Comparison of ENCODE assay signal across 8 cellular contexts in genomic region chr3:14371573-14372474, GRCh38. TPM values are rescaled to one million over a fixed set of nuclear protein-coding genes. Genes with fewer than 3 reads are reported as not detected.
DNase-seq lines count a peak whose midpoint lies in the region; ATAC-seq, FAIRE-seq and TF ChIP-seq lines count a peak whose summit lies in the region.

No MANE protein-coding gene starts in this region.

- H3K4me3 Mint-ChIP-seq in CD4-positive, alpha-beta T cell, result no peak overlapping the region

- no peak overlapping the region for H2BK5ac ChIP-seq in trophoblast cell (ENCODE audit: low read depth, low read length, poor library complexity)

- CTCF ChIA-PET in CD4-positive, alpha-beta T cell (lab: Charles Lee), result no interaction called here

- no peak overlapping the region for H3K23ac ChIP-seq in trophoblast cell (ENCODE audit: low read length)

- no peak overlapping the region for H2AFZ ChIP-seq in trophoblast cell (ENCODE audit: insufficient read depth, low read length, poor library complexity)

- H3K36me3 Mint-ChIP-seq in CD4-positive, alpha-beta T cell (ENCODE audit: low read depth), result no peaks in the 10 kb centered on the region

- no peak overlapping the region for H3K9ac ChIP-seq in trophoblast cell (ENCODE audit: low read length)

- H4K91ac ChIP-seq in trophoblast cell (ENCODE audit: low read depth, low read length), result no peak overlapping the region

- H3K18ac ChIP-seq in trophoblast cell (ENCODE audit: low read length), result no peak overlapping the region

- H4K8ac ChIP-seq in trophoblast cell (ENCODE audit: low read depth, low read length), result no peak overlapping the region

- H3K9me3 ChIP-seq in trophoblast cell (ENCODE audit: insufficient read depth, low read depth, low read length), result peaks cover 2% of the 10 kb centered on the region
- H3K9me3 ChIP-seq in CD4-positive, alpha-beta T cell (ENCODE audit: control insufficient read depth, low read length), result no peaks in the 10 kb centered on the region

- H2BK12ac ChIP-seq in trophoblast cell (ENCODE audit: low read length), result peak overlapping the region; percentile 52

- no peaks in the 10 kb centered on the region for H3K79me2 ChIP-seq in trophoblast cell (ENCODE audit: control insufficient read depth, insufficient read depth, low read length, poor library complexity)

- H3K79me1 ChIP-seq in trophoblast cell (ENCODE audit: low read length), result peaks cover 9% of the 10 kb centered on the region

- WGBS in trophoblast cell (ENCODE audit: extremely low coverage, insufficient coverage, insufficient read length), result no CpG with 5 or more reads among the region's 12 CpGs

- H3K4me3 ChIP-seq in trophoblast cell (ENCODE audit: low read depth, low read length), result no peak overlapping the region

- intact Hi-C loops in CD4-positive, alpha-beta T cell (cut with DNase I, micrococcal nuclease), result loop anchor here in 1 of 2 experiments (5.0 kb wide), 1 partner anchor 575 kb away; no protein-coding TSS in a partner anchor

- no peaks in the 10 kb centered on the region for H3K27me3 Mint-ChIP-seq in CD4-positive, alpha-beta T cell

- H3K4me1 Mint-ChIP-seq in CD4-positive, alpha-beta T cell (ENCODE audit: low read depth), result peaks cover 8% of the 10 kb centered on the region

- H3K14ac ChIP-seq in trophoblast cell (ENCODE audit: low read length), result no peak overlapping the region

- no peak overlapping the region for H3K27ac Mint-ChIP-seq in CD4-positive, alpha-beta T cell

- TF ChIP-seq CTCF in CD4-positive, alpha-beta T cell (IDR thresholded peaks at IDR 0.05), result no peak

- peaks cover 19 to 31% of the 10 kb centered on the region in 2 experiments for H3K4me1 ChIP-seq in trophoblast cell (ENCODE audit: control insufficient read depth in 1 of 2, insufficient read depth in 2 of 2, low read length in 2 of 2)

- no peaks in the 10 kb centered on the region for H3K9me3 Mint-ChIP-seq in CD4-positive, alpha-beta T cell

- POLR2A ChIA-PET in CD4-positive, alpha-beta T cell (lab: Charles Lee), result no interaction called here

- no peaks in the 10 kb centered on the region for H3K27me3 ChIP-seq in trophoblast cell (ENCODE audit: insufficient read depth, low read length)
- H3K27me3 ChIP-seq in CD4-positive, alpha-beta T cell (ENCODE audit: control insufficient read depth, insufficient read depth, low read length), result no peaks in the 10 kb centered on the region

- no peak for ATAC-seq in CD4-positive, alpha-beta T cell (ENCODE audit: poor library complexity)
- no peak for ATAC-seq in GM18519 (IDR thresholded peaks at IDR 0.05; ENCODE audit: low FRiP score, unreplicated experiment)

- no peak overlapping the region for H3K27ac ChIP-seq in trophoblast cell (ENCODE audit: low read depth, low read length)
- no peak overlapping the region for H3K27ac ChIP-seq in CD4-positive, alpha-beta T cell (ENCODE audit: low read depth, low read length)

- H3K4me2 ChIP-seq in trophoblast cell (ENCODE audit: low read length), result no peak overlapping the region

- DNase-seq in GM04503 (ENCODE audit: low read depth), result peak; percentile 25
- DNase-seq in HTR-8/SVneo (ENCODE audit: insufficient read length, low spot score), result peak; percentile 83
- DNase-seq in RKO (ENCODE audit: low spot score), result peak; percentile 55
- peak; percentile 42 for DNase-seq in fibroblast of gingiva (ENCODE audit: low read depth)
- peak; percentile 73 to 84 for DNase-seq in trophoblast cell
- no peak for DNase-seq in CD4-positive, alpha-beta T cell
- DNase-seq in frontal cortex (ENCODE audit: low spot score in 2 of 2), result no peak

- no peak overlapping the region for H2AK5ac ChIP-seq in trophoblast cell (ENCODE audit: low read length)

- H3K4ac ChIP-seq in trophoblast cell (ENCODE audit: low read depth, low read length), result no peak overlapping the region

- FAIRE-seq in HTR-8/SVneo (lab: Jason Lieb, UNC) (peak; percentile 57), frontal cortex (lab: Jason Lieb, UNC) (no peak)

- H4K12ac ChIP-seq in trophoblast cell (ENCODE audit: low read depth, low read length), result no peak overlapping the region

- H2BK120ac ChIP-seq in trophoblast cell (ENCODE audit: insufficient read depth, low read length, poor library complexity), result no peak overlapping the region

- no peaks in the 10 kb centered on the region for H3K36me3 ChIP-seq in trophoblast cell (ENCODE audit: control insufficient read depth in 1 of 2, insufficient read depth in 2 of 2, low read length in 2 of 2)

RNA-seq across cellular contexts. Expression of gene SLC6A6, which starts 30.6 kb away (rescaled TPM):
- polyA plus RNA-seq in trophoblast cell (2013), result 64.5 and 69.3 TPM in 2 replicates
- total RNA-seq in CD4-positive, alpha-beta T cell, result 10 to 100 TPM; 27.8 to 31.2 TPM
- 15.1 TPM for total RNA-seq in frontal cortex

Comparison
In these comparisons a context has a peak if more than half of its experiments do, and no peak if none do; other contexts are left out.
1. DNase-seq: peak in GM04503 (single experiment), HTR-8/SVneo (single experiment), RKO (single experiment), fibroblast of gingiva (single experiment) and trophoblast cell (2 of 2); none in CD4-positive, alpha-beta T cell (0 of 10) and frontal cortex (0 of 2).